Comparison of ENCODE assay signal across 9 cellular contexts in genomic region chr22:36366291-36366708, GRCh38. TPM values are rescaled to one million over a fixed set of nuclear protein-coding genes. Genes with fewer than 3 reads are reported as not detected.
DNase-seq lines count a peak whose midpoint lies in the region; ATAC-seq, FAIRE-seq and TF ChIP-seq lines count a peak whose summit lies in the region.
"Had no signal": no experiment of that assay in that cellular context is flagged by ENCODE, and none has a peak within 500 bp of the region (broad histone marks: within the 10 kb centered on the region; RNA-seq: fewer than 3 reads in every experiment).

No MANE protein-coding gene starts in this region.

- ATAC-seq in naive thymus-derived CD8-positive, alpha-beta T cell, result no peak
- ATAC-seq in GM18520 (IDR thresholded peaks at IDR 0.05; ENCODE audit: unreplicated experiment) (no peak), GM18909 (IDR thresholded peaks at IDR 0.05; ENCODE audit: poor library complexity, unreplicated experiment) (no peak)

- H3K4me1 Mint-ChIP-seq in naive thymus-derived CD8-positive, alpha-beta T cell, result peaks cover 65 to 99% (median 97%) of the 10 kb centered on the region in 4 donors

- H3K36me3 ChIP-seq in effector memory CD4-positive, alpha-beta T cell (ENCODE audit: control insufficient read depth, insufficient read depth, low read length), result peaks cover 14% of the 10 kb centered on the region

- peak overlapping the region; percentile 66 to 96 (median 86) for H3K4me3 Mint-ChIP-seq in naive thymus-derived CD8-positive, alpha-beta T cell

- H3K4me1 ChIP-seq in effector memory CD4-positive, alpha-beta T cell (ENCODE audit: control insufficient read depth, insufficient read depth, low read length, poor library complexity, severe bottlenecking), result peaks cover 99% of the 10 kb centered on the region

- TF ChIP-seq POLR2A in NB4 (IDR thresholded peaks at IDR 0.05; ENCODE audit: extremely low read depth, insufficient read length), result no peak

- peak overlapping the region; percentile 20; the same call in 1 of the 2 replicates for H3K4me3 ChIP-seq in AG04450 (ENCODE audit: low read depth, low read length)
- H3K4me3 ChIP-seq in NB4 (ENCODE audit: low read depth, low read length), result no peak overlapping the region
- no peak overlapping the region for H3K4me3 ChIP-seq in effector memory CD4-positive, alpha-beta T cell (ENCODE audit: insufficient read depth, low read depth, low read length, poor library complexity, severe bottlenecking)

- peaks cover 0 to 34% (median 3%) of the 10 kb centered on the region in 3 donors for H3K36me3 Mint-ChIP-seq in naive thymus-derived CD8-positive, alpha-beta T cell

- no peaks in the 10 kb centered on the region for H3K27me3 ChIP-seq in AG04450 (ENCODE audit: control insufficient read depth, insufficient read depth, low read length)
- H3K27me3 ChIP-seq in effector memory CD4-positive, alpha-beta T cell (replicated peaks; ENCODE audit: control insufficient read depth, insufficient read depth, low read length, poor library complexity, severe bottlenecking), result no peaks in the 10 kb centered on the region

- peak overlapping the region; percentile 86 for H3K27ac ChIP-seq in AG04450 (ENCODE audit: low read depth, low read length)
- H3K27ac ChIP-seq in effector memory CD4-positive, alpha-beta T cell (ENCODE audit: insufficient read depth, low read length, poor library complexity, severe bottlenecking), result peak overlapping the region; percentile 91

- H3K9me3 ChIP-seq in AG04450 (ENCODE audit: control insufficient read depth, insufficient read depth, low read length), result no peaks in the 10 kb centered on the region
- no peaks in the 10 kb centered on the region for H3K9me3 ChIP-seq in effector memory CD4-positive, alpha-beta T cell (ENCODE audit: control insufficient read depth, low read length)

- no peaks in the 10 kb centered on the region for H3K27me3 Mint-ChIP-seq in naive thymus-derived CD8-positive, alpha-beta T cell

- H3K9me3 Mint-ChIP-seq in naive thymus-derived CD8-positive, alpha-beta T cell, result no peaks in the 10 kb centered on the region

- POLR2A ChIA-PET in AG04450 (lab: Yijun Ruan, JAX), result interaction anchor here (0.8 to 4.2 kb wide), 6 partner anchors 12 to 104 kb away, joined by 3 to 30 read pairs (median 6); partner anchors contain the start of gene MYH9
- POLR2A ChIA-PET in naive thymus-derived CD8-positive, alpha-beta T cell (lab: Charles Lee), result interaction anchor here (0.8 to 51.6 kb wide), 5 partner anchors 1 to 44 kb away, joined by 3 to 2215 read pairs (median 20); partner anchors contain the start of gene MYH9

- TF ChIP-seq CTCF in AG04450 (IDR thresholded peaks at IDR 0.05; ENCODE audit: low read depth, low read length) (no peak), NB4 (IDR thresholded peaks at IDR 0.05; ENCODE audit: low read depth, low read length) (no peak), D721Med (IDR thresholded peaks at IDR 0.05; ENCODE audit: insufficient read depth, missing control alignments) (no peak)

- CTCF ChIA-PET in AG04450 (lab: Charles Lee), result no interaction called here

- FAIRE-seq in D721Med (lab: Jason Lieb, UNC), result no peak

- DNase-seq in AG04450 (ENCODE audit: low read depth, low spot score) (no peak), NB4 (ENCODE audit: low read depth) (peak; percentile 12), D721Med (ENCODE audit: insufficient read length, low spot score) (no peak), NCI-H446 (lab: John Stamatoyannopoulos, UW) (no peak)
- peak in 2 of 3 donors; percentile 47 to 53 for DNase-seq in effector memory CD4-positive, alpha-beta T cell
- no peak for DNase-seq in naive thymus-derived CD8-positive, alpha-beta T cell
- DNase-seq: GDM1 had no signal

- peak overlapping the region; percentile 90 to 99 (median 96) for H3K27ac Mint-ChIP-seq in naive thymus-derived CD8-positive, alpha-beta T cell

RNA-seq across cellular contexts. Expression of gene MYH9, which starts 21.5 kb away (rescaled TPM):
- polyA plus RNA-seq in AG04450 (2011; rRNA removed), result 338 and 432 TPM in 2 replicates
- 1,487 and 1,729 TPM in 2 replicates for polyA minus RNA-seq in AG04450 (2011; rRNA and poly(A)+ RNA removed)
- 100 to 1,000 TPM; 711 to 718 TPM for total RNA-seq in naive thymus-derived CD8-positive, alpha-beta T cell
- polyA plus RNA-seq in naive thymus-derived CD8-positive, alpha-beta T cell, result 100 to 1,000 TPM in 2 of 3 donors, 10 to 100 TPM in 1; 51.2 to 389 (median 105) TPM

Comparison
In these comparisons a context has a peak if more than half of its experiments do, and no peak if none do; other contexts are left out.
1. DNase-seq: peak in NB4 (single experiment) and effector memory CD4-positive, alpha-beta T cell (2 of 3); none in AG04450 (single experiment), naive thymus-derived CD8-positive, alpha-beta T cell (0 of 10), D721Med (single experiment) and NCI-H446 (0 of 2).